ENCODE assay signal across 19 cellular contexts in the genomic region with DNA sequence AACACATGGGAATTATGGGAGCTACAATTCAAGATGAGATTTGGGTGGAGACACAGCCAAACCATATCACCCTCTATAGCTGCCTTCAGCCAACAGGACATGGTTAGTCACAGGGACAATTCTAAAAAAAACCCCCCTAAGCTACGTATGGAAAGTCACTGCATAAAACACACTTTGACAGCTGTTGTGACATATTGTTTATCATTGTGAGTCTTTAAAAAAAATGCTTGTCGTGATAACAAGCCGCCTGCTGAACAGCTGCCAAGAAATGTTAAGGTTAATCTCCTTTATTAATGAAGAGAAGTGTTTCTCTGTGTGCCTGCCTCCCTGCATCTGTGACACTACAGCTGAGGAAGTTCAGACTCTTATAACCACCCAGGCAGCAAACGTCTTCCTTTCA.
DNase-seq lines count a peak whose midpoint lies in the region; ATAC-seq and TF ChIP-seq lines count a peak whose summit lies in the region.
"Had no signal": no experiment of that assay in that cellular context is flagged by ENCODE, and none has a peak within 500 bp of the region (broad histone marks: within the 10 kb centered on the region; RNA-seq: fewer than 3 reads in every experiment).

No MANE protein-coding gene starts in this region.

- H3K36me3 ChIP-seq in SJCRH30 = no peaks in the 10 kb centered on the region
- no peaks in the 10 kb centered on the region for H3K36me3 ChIP-seq in endodermal cell (ENCODE audit: control insufficient read depth, insufficient read depth, low read length)
- H3K36me3 ChIP-seq: BLaER1, HAP-1 had no signal

- H3K4me3 ChIP-seq in SJCRH30 = no peak overlapping the region
- H3K4me3 ChIP-seq in endodermal cell (ENCODE audit: low read length) = no peak overlapping the region
- H3K4me3 ChIP-seq: BLaER1, HAP-1 had no signal

- no peak overlapping the region for H3K27ac Mint-ChIP-seq in endodermal cell
- H3K27ac Mint-ChIP-seq: B cell; CD8-positive, alpha-beta T cell; HFFc6 had no signal

- H3K9me3 Mint-ChIP-seq in endodermal cell = no peaks in the 10 kb centered on the region
- H3K9me3 Mint-ChIP-seq: CD8-positive, alpha-beta T cell had no signal

- no peak overlapping the region for H3K27ac ChIP-seq in SJCRH30
- no peak overlapping the region for H3K27ac ChIP-seq in endodermal cell (ENCODE audit: low read depth, low read length)
- H3K27ac ChIP-seq: 22Rv1, BLaER1, C4-2B had no signal

- H3K36me3 Mint-ChIP-seq in endodermal cell (ENCODE audit: low read depth) = no peaks in the 10 kb centered on the region
- H3K36me3 Mint-ChIP-seq: CD4-positive, CD25-positive, alpha-beta regulatory T cell; CD8-positive, alpha-beta T cell had no signal

- no peak overlapping the region for H3K4me3 Mint-ChIP-seq in endodermal cell
- H3K4me3 Mint-ChIP-seq: B cell; CD4-positive, CD25-positive, alpha-beta regulatory T cell; CD8-positive, alpha-beta T cell; HFFc6 had no signal

- H3K9ac ChIP-seq in endodermal cell (ENCODE audit: extremely low read depth, low read length, poor library complexity, severe bottlenecking) = no peak overlapping the region
- H3K9ac ChIP-seq: BLaER1 had no signal

- 84 to 86% methylated on average over 4 of the region's 4 CpGs for WGBS in endodermal cell (ENCODE audit: insufficient coverage in 1 of 2, insufficient read length in 1 of 2), 2 experiments

- H3K4me1 ChIP-seq in SJCRH30 (no peaks in the 10 kb centered on the region), endodermal cell (ENCODE audit: control insufficient read depth, insufficient read depth, low read length) (no peaks in the 10 kb centered on the region)
- H3K4me1 ChIP-seq: HAP-1 had no signal

- no peak for TF ChIP-seq CTCF in endodermal cell (conservative IDR thresholded peaks at IDR 0.05)

- DNase-seq in D341Med (ENCODE audit: low spot score) (peak; percentile 40), NCI-H82 (lab: John Stamatoyannopoulos, UW) (peak; percentile 86), SJCRH30 (peak; percentile 3 to 11), retina (peak; percentile 29), HT-29 (ENCODE audit: low spot score) (no peak), endodermal cell (no peak)
- DNase-seq: CD4-positive, CD25-positive, alpha-beta regulatory T cell; CD8-positive, alpha-beta T cell; DMS53; DMS79 treated with DMSO at 0.1 percent for 48 hours; GF-D8; GOT3; HFFc6 had no signal

- H3K4me1 Mint-ChIP-seq in endodermal cell = no peaks in the 10 kb centered on the region
- H3K4me1 Mint-ChIP-seq: B cell; CD4-positive, CD25-positive, alpha-beta regulatory T cell had no signal

- ATAC-seq in HG02870 (IDR thresholded peaks at IDR 0.05; ENCODE audit: unreplicated experiment) = no peak
- ATAC-seq: CD8-positive, alpha-beta T cell had no signal

- H3K27me3 Mint-ChIP-seq in endodermal cell (ENCODE audit: insufficient read depth) = peaks cover 8% of the 10 kb centered on the region
- H3K27me3 Mint-ChIP-seq: B cell; CD4-positive, CD25-positive, alpha-beta regulatory T cell had no signal

- no peaks in the 10 kb centered on the region for H3K9me3 ChIP-seq in SJCRH30 (replicated peaks)
- peaks cover 8% of the 10 kb centered on the region for H3K9me3 ChIP-seq in endodermal cell (ENCODE audit: control insufficient read depth, low read length)
- H3K9me3 ChIP-seq: BLaER1, HAP-1 had no signal

- H3K27me3 ChIP-seq in SJCRH30 (no peaks in the 10 kb centered on the region), endodermal cell (ENCODE audit: control insufficient read depth, insufficient read depth, low read length, poor library complexity, severe bottlenecking) (no peaks in the 10 kb centered on the region)
- H3K27me3 ChIP-seq: BLaER1 had no signal

Comparison
In these comparisons a context has a peak if more than half of its experiments do, and no peak if none do; other contexts are left out.
1. DNase-seq: peak in D341Med (single experiment), NCI-H82 (single experiment), SJCRH30 (2 of 2) and retina (single experiment); none in HT-29 (single experiment) and endodermal cell (single experiment).